In genomic region chr17:6523330-6523729, GRCh38 we compare ENCODE assay signal across 1 cellular context.
TF ChIP-seq lines count a peak whose summit lies in the region.

No MANE protein-coding gene starts in this region.

TF ChIP-seq in IMR-90, 13 proteins besides CTCF, POLR2A, EP300 and RAD21 (continued from another document):
- 0 out of 2 replicates have a peak, but pooled peaks have one; percentile 17 for TF ChIP-seq USF2 (IDR thresholded peaks at IDR 0.05; ENCODE audit: low read depth, low read length)
- peak; percentile 39; the same call in 1 of the 2 replicates for TF ChIP-seq BHLHE40 (IDR thresholded peaks at IDR 0.05; ENCODE audit: low read depth, low read length)
